Comparison of ENCODE assay signal across 1 cellular context in the genomic region with DNA sequence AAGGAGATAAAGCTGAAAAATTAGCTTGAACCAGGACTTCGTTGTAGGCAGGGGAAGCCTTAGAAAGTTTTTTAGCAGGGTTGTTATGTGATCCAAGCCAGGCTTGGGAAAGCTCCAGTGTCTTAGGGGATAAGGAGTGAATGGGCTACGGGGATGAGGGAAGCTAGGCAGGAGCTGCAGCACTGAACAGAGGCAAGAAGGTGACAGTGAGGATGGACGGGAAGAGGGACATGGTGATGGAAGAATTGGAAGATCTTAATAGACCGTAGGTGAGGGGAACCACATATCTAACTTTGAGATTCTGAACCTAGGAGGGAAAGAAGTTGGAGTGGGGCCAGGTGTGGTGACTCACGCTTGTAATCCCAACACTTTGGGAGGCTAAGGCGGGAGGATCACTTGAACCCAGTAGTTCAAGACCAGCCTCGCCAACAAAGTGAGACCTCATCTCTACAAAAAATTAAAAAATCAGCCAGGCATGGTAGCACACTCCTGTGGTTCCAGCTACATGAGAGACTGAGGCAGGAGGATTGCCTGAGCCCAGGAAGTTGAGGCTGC.
TF ChIP-seq lines count a peak whose summit lies in the region.

No MANE protein-coding gene starts in this region.

TF ChIP-seq in HEK293, 187 proteins besides CTCF, POLR2A, EP300 and RAD21 (continued from another document):
- no peak for TF ChIP-seq ZNF701 (tag by site-specific recombination; IDR thresholded peaks at IDR 0.05)
- TF ChIP-seq SP3 (tag by site-specific recombination; IDR thresholded peaks at IDR 0.05) = no peak
- TF ChIP-seq ZNF600 (tag by site-specific recombination; IDR thresholded peaks at IDR 0.05) = peak; percentile 87
- peak; percentile 36 for TF ChIP-seq SP7 (tag by site-specific recombination; IDR thresholded peaks at IDR 0.05)
- TF ChIP-seq, protein P1, sequence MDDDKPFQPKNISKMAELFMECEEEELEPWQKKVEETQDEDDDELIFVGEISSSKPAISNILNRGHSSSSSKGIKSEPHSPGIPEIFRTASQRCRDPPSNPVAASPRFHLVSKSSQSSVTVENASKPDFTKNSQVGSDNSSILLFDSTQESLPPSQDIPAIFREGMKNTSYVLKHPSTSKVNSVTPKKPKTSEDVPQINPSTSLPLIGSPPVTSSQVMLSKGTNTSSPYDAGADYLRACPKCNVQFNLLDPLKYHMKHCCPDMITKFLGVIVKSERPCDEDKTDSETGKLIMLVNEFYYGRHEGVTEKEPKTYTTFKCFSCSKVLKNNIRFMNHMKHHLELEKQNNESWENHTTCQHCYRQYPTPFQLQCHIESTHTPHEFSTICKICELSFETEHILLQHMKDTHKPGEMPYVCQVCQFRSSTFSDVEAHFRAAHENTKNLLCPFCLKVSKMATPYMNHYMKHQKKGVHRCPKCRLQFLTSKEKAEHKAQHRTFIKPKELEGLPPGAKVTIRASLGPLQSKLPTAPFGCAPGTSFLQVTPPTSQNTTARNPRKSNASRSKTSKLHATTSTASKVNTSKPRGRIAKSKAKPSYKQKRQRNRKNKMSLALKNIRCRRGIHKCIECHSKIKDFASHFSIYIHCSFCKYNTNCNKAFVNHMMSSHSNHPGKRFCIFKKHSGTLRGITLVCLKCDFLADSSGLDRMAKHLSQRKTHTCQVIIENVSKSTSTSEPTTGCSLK (tag by site-specific recombination; IDR thresholded peaks at IDR 0.05) = no peak
- no peak for TF ChIP-seq ZNF777 (tag by site-specific recombination; IDR thresholded peaks at IDR 0.05; ENCODE audit: borderline replicate concordance)
- TF ChIP-seq ZNF654 (tag by site-specific recombination; IDR thresholded peaks at IDR 0.05; ENCODE audit: low read depth) = no peak
- TF ChIP-seq ZNF366 (tag by site-specific recombination; conservative IDR thresholded peaks at IDR 0.05) = peak; percentile 70; the same call in 1 of the 2 replicates
- no peak for TF ChIP-seq SALL2 (tag by site-specific recombination; IDR thresholded peaks at IDR 0.05; ENCODE audit: borderline replicate concordance)
- no peak for TF ChIP-seq ZNF768 (tag by site-specific recombination; IDR thresholded peaks at IDR 0.05)
- TF ChIP-seq, protein P2, sequence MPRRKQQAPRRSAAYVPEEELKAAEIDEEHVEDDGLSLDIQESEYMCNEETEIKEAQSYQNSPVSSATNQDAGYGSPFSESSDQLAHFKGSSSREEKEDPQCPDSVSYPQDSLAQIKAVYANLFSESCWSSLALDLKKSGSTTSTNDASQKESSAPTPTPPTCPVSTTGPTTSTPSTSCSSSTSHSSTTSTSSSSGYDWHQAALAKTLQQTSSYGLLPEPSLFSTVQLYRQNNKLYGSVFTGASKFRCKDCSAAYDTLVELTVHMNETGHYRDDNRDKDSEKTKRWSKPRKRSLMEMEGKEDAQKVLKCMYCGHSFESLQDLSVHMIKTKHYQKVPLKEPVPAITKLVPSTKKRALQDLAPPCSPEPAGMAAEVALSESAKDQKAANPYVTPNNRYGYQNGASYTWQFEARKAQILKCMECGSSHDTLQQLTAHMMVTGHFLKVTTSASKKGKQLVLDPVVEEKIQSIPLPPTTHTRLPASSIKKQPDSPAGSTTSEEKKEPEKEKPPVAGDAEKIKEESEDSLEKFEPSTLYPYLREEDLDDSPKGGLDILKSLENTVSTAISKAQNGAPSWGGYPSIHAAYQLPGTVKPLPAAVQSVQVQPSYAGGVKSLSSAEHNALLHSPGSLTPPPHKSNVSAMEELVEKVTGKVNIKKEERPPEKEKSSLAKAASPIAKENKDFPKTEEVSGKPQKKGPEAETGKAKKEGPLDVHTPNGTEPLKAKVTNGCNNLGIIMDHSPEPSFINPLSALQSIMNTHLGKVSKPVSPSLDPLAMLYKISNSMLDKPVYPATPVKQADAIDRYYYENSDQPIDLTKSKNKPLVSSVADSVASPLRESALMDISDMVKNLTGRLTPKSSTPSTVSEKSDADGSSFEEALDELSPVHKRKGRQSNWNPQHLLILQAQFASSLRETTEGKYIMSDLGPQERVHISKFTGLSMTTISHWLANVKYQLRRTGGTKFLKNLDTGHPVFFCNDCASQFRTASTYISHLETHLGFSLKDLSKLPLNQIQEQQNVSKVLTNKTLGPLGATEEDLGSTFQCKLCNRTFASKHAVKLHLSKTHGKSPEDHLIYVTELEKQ (tag by site-specific recombination; IDR thresholded peaks at IDR 0.05; ENCODE audit: borderline replicate concordance) = no peak
- 0 out of 2 replicates have a peak, but pooled peaks have one; percentile 20 for TF ChIP-seq ZBTB17 (tag by site-specific recombination; IDR thresholded peaks at IDR 0.05)
- no peak for TF ChIP-seq ZNF501 (tag by site-specific recombination; IDR thresholded peaks at IDR 0.05)
- TF ChIP-seq KLF1 (tag by site-specific recombination; IDR thresholded peaks at IDR 0.05) = no peak
- TF ChIP-seq KLF10 (tag by site-specific recombination; IDR thresholded peaks at IDR 0.05) = no peak
- no peak for TF ChIP-seq GLIS2 (tag by site-specific recombination; IDR thresholded peaks at IDR 0.05)
- peak; percentile 72 for TF ChIP-seq PRDM1 (tag by site-specific recombination; IDR thresholded peaks at IDR 0.05)
- TF ChIP-seq ZNF112 (tag by site-specific recombination; IDR thresholded peaks at IDR 0.05) = no peak
- TF ChIP-seq, protein P3, sequence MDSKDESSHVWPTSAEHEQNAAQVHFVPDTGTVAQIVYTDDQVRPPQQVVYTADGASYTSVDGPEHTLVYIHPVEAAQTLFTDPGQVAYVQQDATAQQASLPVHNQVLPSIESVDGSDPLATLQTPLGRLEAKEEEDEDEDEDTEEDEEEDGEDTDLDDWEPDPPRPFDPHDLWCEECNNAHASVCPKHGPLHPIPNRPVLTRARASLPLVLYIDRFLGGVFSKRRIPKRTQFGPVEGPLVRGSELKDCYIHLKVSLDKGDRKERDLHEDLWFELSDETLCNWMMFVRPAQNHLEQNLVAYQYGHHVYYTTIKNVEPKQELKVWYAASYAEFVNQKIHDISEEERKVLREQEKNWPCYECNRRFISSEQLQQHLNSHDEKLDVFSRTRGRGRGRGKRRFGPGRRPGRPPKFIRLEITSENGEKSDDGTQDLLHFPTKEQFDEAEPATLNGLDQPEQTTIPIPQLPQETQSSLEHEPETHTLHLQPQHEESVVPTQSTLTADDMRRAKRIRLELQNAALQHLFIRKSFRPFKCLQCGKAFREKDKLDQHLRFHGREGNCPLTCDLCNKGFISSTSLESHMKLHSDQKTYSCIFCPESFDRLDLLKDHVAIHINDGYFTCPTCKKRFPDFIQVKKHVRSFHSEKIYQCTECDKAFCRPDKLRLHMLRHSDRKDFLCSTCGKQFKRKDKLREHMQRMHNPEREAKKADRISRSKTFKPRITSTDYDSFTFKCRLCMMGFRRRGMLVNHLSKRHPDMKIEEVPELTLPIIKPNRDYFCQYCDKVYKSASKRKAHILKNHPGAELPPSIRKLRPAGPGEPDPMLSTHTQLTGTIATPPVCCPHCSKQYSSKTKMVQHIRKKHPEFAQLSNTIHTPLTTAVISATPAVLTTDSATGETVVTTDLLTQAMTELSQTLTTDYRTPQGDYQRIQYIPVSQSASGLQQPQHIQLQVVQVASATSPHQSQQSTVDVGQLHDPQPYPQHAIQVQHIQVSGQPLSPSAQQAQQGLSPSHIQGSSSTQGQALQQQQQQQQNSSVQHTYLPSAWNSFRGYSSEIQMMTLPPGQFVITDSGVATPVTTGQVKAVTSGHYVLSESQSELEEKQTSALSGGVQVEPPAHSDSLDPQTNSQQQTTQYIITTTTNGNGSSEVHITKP (tag by site-specific recombination; IDR thresholded peaks at IDR 0.05) = peak; percentile 42
- TF ChIP-seq SETDB1 (IDR thresholded peaks at IDR 0.05; ENCODE audit: insufficient read length, low read length) = no peak
- no peak for TF ChIP-seq ZNF37A (tag by site-specific recombination; IDR thresholded peaks at IDR 0.05)
- no peak for TF ChIP-seq ZNF529 (tag by site-specific recombination; IDR thresholded peaks at IDR 0.05; ENCODE audit: insufficient replicate concordance)
- TF ChIP-seq, protein P4, sequence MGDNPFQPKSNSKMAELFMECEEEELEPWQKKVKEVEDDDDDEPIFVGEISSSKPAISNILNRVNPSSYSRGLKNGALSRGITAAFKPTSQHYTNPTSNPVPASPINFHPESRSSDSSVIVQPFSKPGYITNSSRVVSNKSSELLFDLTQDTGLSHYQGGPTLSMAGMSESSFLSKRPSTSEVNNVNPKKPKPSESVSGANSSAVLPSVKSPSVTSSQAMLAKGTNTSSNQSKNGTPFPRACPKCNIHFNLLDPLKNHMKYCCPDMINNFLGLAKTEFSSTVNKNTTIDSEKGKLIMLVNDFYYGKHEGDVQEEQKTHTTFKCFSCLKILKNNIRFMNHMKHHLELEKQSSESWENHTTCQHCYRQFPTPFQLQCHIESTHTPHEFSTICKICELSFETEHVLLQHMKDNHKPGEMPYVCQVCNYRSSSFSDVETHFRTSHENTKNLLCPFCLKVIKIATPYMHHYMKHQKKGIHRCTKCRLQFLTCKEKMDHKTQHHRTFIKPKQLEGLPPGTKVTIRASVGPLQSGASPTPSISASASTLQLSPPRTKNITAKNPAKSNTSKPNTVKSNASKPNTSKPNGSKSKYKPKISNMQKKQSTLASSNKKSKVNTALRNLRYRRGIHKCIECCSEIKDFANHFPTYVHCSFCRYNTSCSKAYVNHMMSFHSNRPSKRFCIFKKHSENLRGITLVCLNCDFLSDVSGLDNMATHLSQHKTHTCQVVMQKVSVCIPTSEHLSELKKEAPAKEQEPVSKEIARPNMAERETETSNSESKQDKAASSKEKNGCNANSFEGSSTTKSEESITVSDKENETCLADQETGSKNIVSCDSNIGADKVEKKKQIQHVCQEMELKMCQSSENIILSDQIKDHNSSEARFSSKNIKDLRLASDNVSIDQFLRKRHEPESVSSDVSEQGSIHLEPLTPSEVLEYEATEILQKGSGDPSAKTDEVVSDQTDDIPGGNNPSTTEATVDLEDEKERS (tag by site-specific recombination; IDR thresholded peaks at IDR 0.05) = no peak
- TF ChIP-seq, protein P5, sequence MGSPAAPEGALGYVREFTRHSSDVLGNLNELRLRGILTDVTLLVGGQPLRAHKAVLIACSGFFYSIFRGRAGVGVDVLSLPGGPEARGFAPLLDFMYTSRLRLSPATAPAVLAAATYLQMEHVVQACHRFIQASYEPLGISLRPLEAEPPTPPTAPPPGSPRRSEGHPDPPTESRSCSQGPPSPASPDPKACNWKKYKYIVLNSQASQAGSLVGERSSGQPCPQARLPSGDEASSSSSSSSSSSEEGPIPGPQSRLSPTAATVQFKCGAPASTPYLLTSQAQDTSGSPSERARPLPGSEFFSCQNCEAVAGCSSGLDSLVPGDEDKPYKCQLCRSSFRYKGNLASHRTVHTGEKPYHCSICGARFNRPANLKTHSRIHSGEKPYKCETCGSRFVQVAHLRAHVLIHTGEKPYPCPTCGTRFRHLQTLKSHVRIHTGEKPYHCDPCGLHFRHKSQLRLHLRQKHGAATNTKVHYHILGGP (tag by site-specific recombination; IDR thresholded peaks at IDR 0.05) = no peak
- TF ChIP-seq, protein P6, sequence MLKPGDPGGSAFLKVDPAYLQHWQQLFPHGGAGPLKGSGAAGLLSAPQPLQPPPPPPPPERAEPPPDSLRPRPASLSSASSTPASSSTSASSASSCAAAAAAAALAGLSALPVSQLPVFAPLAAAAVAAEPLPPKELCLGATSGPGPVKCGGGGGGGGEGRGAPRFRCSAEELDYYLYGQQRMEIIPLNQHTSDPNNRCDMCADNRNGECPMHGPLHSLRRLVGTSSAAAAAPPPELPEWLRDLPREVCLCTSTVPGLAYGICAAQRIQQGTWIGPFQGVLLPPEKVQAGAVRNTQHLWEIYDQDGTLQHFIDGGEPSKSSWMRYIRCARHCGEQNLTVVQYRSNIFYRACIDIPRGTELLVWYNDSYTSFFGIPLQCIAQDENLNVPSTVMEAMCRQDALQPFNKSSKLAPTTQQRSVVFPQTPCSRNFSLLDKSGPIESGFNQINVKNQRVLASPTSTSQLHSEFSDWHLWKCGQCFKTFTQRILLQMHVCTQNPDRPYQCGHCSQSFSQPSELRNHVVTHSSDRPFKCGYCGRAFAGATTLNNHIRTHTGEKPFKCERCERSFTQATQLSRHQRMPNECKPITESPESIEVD (tag by site-specific recombination; IDR thresholded peaks at IDR 0.05) = no peak
- TF ChIP-seq ZNF521 (tag by site-specific recombination; IDR thresholded peaks at IDR 0.05) = no peak
- TF ChIP-seq ZNF558 (tag by site-specific recombination; IDR thresholded peaks at IDR 0.05) = no peak
TF ChIP-seq in HEK293: peak in this region for 11.
